Comparison of ENCODE assay signal across 24 cellular contexts in genomic region chr15:42721016-42721415, GRCh38. TPM values are rescaled to one million over a fixed set of nuclear protein-coding genes. Genes with fewer than 3 reads are reported as not detected.
DNase-seq lines count a peak whose midpoint lies in the region; ATAC-seq and TF ChIP-seq lines count a peak whose summit lies in the region.
"Had no signal": no experiment of that assay in that cellular context is flagged by ENCODE, and none has a peak within 500 bp of the region (broad histone marks: within the 10 kb centered on the region; RNA-seq: fewer than 3 reads in every experiment).

No MANE protein-coding gene starts in this region.

- no peak for TF ChIP-seq POLR2A in spleen (IDR thresholded peaks at IDR 0.05)

- no peaks in the 10 kb centered on the region for H3K79me2 ChIP-seq in osteoblast (ENCODE audit: insufficient read depth, low read length)

- no peak overlapping the region for H3K27ac Mint-ChIP-seq in activated T-helper 2 cell treated with anti-CD3 and anti-CD28 coated beads, Interferon-gamma antibody, Interleukin-2, Interleukin-4, amounts not matched to agents 10 μg/mL and 5 μg/mL and 100 μg/mL, durations not matched to agents 14 hours and 24 hours and 36 hours
- H3K27ac Mint-ChIP-seq: B cell had no signal

- no peaks in the 10 kb centered on the region for H3K27me3 Mint-ChIP-seq in activated T-helper 2 cell treated with anti-CD3 and anti-CD28 coated beads, Interferon-gamma antibody, Interleukin-2, Interleukin-4, amounts not matched to agents 10 μg/mL and 5 μg/mL and 100 μg/mL, durations not matched to agents 14 hours and 24 hours and 36 hours (ENCODE audit: low read depth)
- H3K27me3 Mint-ChIP-seq: B cell had no signal

- peak; percentile 69 for ATAC-seq in RWPE2 (ENCODE audit: low read depth)
- peak; percentile 96 for ATAC-seq in esophagus mucosa
- ATAC-seq in GM21717 (IDR thresholded peaks at IDR 0.05; ENCODE audit: unreplicated experiment), result no peak
- no peak for ATAC-seq in HG02642 (IDR thresholded peaks at IDR 0.05; ENCODE audit: poor library complexity, unreplicated experiment)
- ATAC-seq: A549, Right ventricle myocardium inferior had no signal

- H3K36me3 Mint-ChIP-seq in activated T-helper 2 cell treated with anti-CD3 and anti-CD28 coated beads, Interferon-gamma antibody, Interleukin-2, Interleukin-4, amounts not matched to agents 10 μg/mL and 5 μg/mL and 100 μg/mL, durations not matched to agents 14 hours and 24 hours and 36 hours (ENCODE audit: low read depth), result peaks cover 20% of the 10 kb centered on the region

- H3K4me3 ChIP-seq in RWPE2 (ENCODE audit: severe bottlenecking) (no peak overlapping the region), osteoblast (ENCODE audit: insufficient read depth, low read length) (no peak overlapping the region), spleen (no peak overlapping the region)
- H3K4me3 ChIP-seq: A549, Peyer's patch, SJSA1 had no signal

- H3K4me1 Mint-ChIP-seq in activated T-helper 2 cell treated with anti-CD3 and anti-CD28 coated beads, Interferon-gamma antibody, Interleukin-2, Interleukin-4, amounts not matched to agents 10 μg/mL and 5 μg/mL and 100 μg/mL, durations not matched to agents 14 hours and 24 hours and 36 hours (ENCODE audit: low read depth), result no peaks in the 10 kb centered on the region
- H3K4me1 Mint-ChIP-seq: B cell, CD14-positive monocyte had no signal

- H3K9me3 ChIP-seq in RWPE2 (ENCODE audit: severe bottlenecking) (no peaks in the 10 kb centered on the region), osteoblast (ENCODE audit: low read depth, low read length) (no peaks in the 10 kb centered on the region), spleen (no peaks in the 10 kb centered on the region)
- H3K9me3 ChIP-seq: A549, Peyer's patch, SJSA1 had no signal

- WGBS in spleen, 5 donors, result 86 to 98% (median 88%) methylated on average over 3 to 6 of the region's 6 CpGs

- H3K27me3 ChIP-seq in RWPE2 (ENCODE audit: insufficient read depth, poor library complexity, severe bottlenecking), result no peaks in the 10 kb centered on the region
- no peaks in the 10 kb centered on the region for H3K27me3 ChIP-seq in osteoblast (ENCODE audit: insufficient read depth, low read length)
- H3K27me3 ChIP-seq in spleen (replicated peaks in 1 of 7), result no peaks in the 10 kb centered on the region
- H3K27me3 ChIP-seq: Peyer's patch, SJSA1 had no signal

- H3K27ac ChIP-seq in RWPE2 (ENCODE audit: poor library complexity, severe bottlenecking) (no peak overlapping the region), osteoblast (ENCODE audit: low read depth, low read length) (no peak overlapping the region), spleen (no peak overlapping the region)
- H3K27ac ChIP-seq: A549, Peyer's patch, SJSA1 had no signal

- H2AFZ ChIP-seq in osteoblast (ENCODE audit: low read length), result no peak overlapping the region

- intact Hi-C loops in activated T-helper 2 cell treated with anti-CD3 and anti-CD28 coated beads, Interferon-gamma antibody, Interleukin-2, Interleukin-4, amounts not matched to agents 10 μg/mL and 5 μg/mL and 100 μg/mL, durations not matched to agents 14 hours and 24 hours and 36 hours (cut with micrococcal nuclease), result no loop called here
- intact Hi-C loops in spleen (cut with DNase I; ENCODE audit: low total_unique reads), result no loop called here

- H3K4me3 Mint-ChIP-seq in activated T-helper 2 cell treated with anti-CD3 and anti-CD28 coated beads, Interferon-gamma antibody, Interleukin-2, Interleukin-4, amounts not matched to agents 10 μg/mL and 5 μg/mL and 100 μg/mL, durations not matched to agents 14 hours and 24 hours and 36 hours (ENCODE audit: low read depth), result no peak overlapping the region
- H3K4me3 Mint-ChIP-seq: B cell, CD14-positive monocyte had no signal

- no peak overlapping the region for H3K4me2 ChIP-seq in osteoblast (ENCODE audit: insufficient read depth, low read length)
- H3K4me2 ChIP-seq: A549 had no signal

- TF ChIP-seq CTCF in RWPE2 (IDR thresholded peaks at IDR 0.05; ENCODE audit: poor library complexity, severe bottlenecking) (no peak), osteoblast (IDR thresholded peaks at IDR 0.05; ENCODE audit: extremely low read depth, low read depth, low read length) (no peak), spleen (IDR thresholded peaks at IDR 0.05 in 8 of 11, conservative IDR thresholded peaks at IDR 0.05 in 3 of 11) (no peak)

- H3K4me1 ChIP-seq in RWPE2 (ENCODE audit: insufficient read depth, poor library complexity, severe bottlenecking), result peaks cover 6% of the 10 kb centered on the region
- H3K4me1 ChIP-seq in osteoblast (ENCODE audit: insufficient read depth, low read length), result peaks cover 4% of the 10 kb centered on the region
- H3K4me1 ChIP-seq in spleen, result no peaks in the 10 kb centered on the region
- H3K4me1 ChIP-seq: A549, Peyer's patch, SJSA1 had no signal

- H3K9me3 Mint-ChIP-seq in activated T-helper 2 cell treated with anti-CD3 and anti-CD28 coated beads, Interferon-gamma antibody, Interleukin-2, Interleukin-4, amounts not matched to agents 10 μg/mL and 5 μg/mL and 100 μg/mL, durations not matched to agents 14 hours and 24 hours and 36 hours, result no peaks in the 10 kb centered on the region

- DNase-seq in HPDE6-E6E7 (ENCODE audit: extremely low spot score), result peak; percentile 80
- peak; percentile 72 for DNase-seq in RWPE2 (ENCODE audit: low spot score)
- DNase-seq in osteoblast (ENCODE audit: insufficient read length, low spot score, missing footprints), result peak; percentile 32
- DNase-seq in activated T-helper 2 cell treated with anti-CD3 and anti-CD28 coated beads, Interferon-gamma antibody, Interleukin-2, Interleukin-4, amounts not matched to agents 10 μg/mL and 5 μg/mL and 100 μg/mL, durations not matched to agents 14 hours and 24 hours and 36 hours (ENCODE audit: low spot score), result no peak
- DNase-seq in spleen, result no peak
- DNase-seq: EL; GF-D8; H7; KG1; NCI-H1105 treated with DMSO at 0.1 percent for 48 hours; NCI-H2029 treated with DMSO at 0.1 percent for 48 hours; NCI-H226; NCI-H524; NCI-H774; NK-92 treated with Interleukin-12 subunit alpha and Interleukin-12 subunit beta, amount 100 ng/mL, for 24 hours; Peyer's patch had no signal

- H4K20me1 ChIP-seq in osteoblast (ENCODE audit: insufficient read depth, low read length), result no peaks in the 10 kb centered on the region

- H3K36me3 ChIP-seq in RWPE2 (ENCODE audit: low read depth), result peaks cover 33% of the 10 kb centered on the region
- H3K36me3 ChIP-seq in osteoblast (ENCODE audit: insufficient read depth, low read length), result peaks cover 29% of the 10 kb centered on the region
- H3K36me3 ChIP-seq in spleen, result peaks cover 0 to 95% (median 59%) of the 10 kb centered on the region in 6 donors

RNA-seq across cellular contexts. Expression of gene CDAN1, which starts 15.9 kb away (rescaled TPM):
- total RNA-seq in esophagus mucosa (7.3 TPM), osteoblast (7.6 and 9.7 TPM in 2 replicates), spleen (10 to 100 TPM; 12.4 to 21.6 (median 18.3) TPM)
- 24.2 and 26.6 TPM in 2 replicates for total RNA-seq in activated T-helper 2 cell treated with anti-CD3 and anti-CD28 coated beads, Interferon-gamma antibody, Interleukin-2, Interleukin-4, amounts not matched to agents 10 μg/mL and 5 μg/mL and 100 μg/mL, durations not matched to agents 14 hours and 24 hours and 36 hours
- polyA plus RNA-seq in spleen, result 10 to 100 TPM in 2 of 3 donors, 1 to 10 TPM in 1; 7.5 to 12.9 (median 12.1) TPM

Comparison
In these comparisons a context has a peak if more than half of its experiments do, and no peak if none do; other contexts are left out.
1. DNase-seq: peak in HPDE6-E6E7 (single experiment), RWPE2 (single experiment) and osteoblast (single experiment); none in activated T-helper 2 cell treated with anti-CD3 and anti-CD28 coated beads, Interferon-gamma antibody, Interleukin-2, Interleukin-4, amounts not matched to agents 10 μg/mL and 5 μg/mL and 100 μg/mL, durations not matched to agents 14 hours and 24 hours and 36 hours (single experiment) and spleen (single experiment).
2. ATAC-seq: peak in RWPE2 (single experiment) and esophagus mucosa (single experiment); none in GM21717 (single experiment) and HG02642 (single experiment).